Comparison of ENCODE assay signal across 18 cellular contexts in the genomic region with DNA sequence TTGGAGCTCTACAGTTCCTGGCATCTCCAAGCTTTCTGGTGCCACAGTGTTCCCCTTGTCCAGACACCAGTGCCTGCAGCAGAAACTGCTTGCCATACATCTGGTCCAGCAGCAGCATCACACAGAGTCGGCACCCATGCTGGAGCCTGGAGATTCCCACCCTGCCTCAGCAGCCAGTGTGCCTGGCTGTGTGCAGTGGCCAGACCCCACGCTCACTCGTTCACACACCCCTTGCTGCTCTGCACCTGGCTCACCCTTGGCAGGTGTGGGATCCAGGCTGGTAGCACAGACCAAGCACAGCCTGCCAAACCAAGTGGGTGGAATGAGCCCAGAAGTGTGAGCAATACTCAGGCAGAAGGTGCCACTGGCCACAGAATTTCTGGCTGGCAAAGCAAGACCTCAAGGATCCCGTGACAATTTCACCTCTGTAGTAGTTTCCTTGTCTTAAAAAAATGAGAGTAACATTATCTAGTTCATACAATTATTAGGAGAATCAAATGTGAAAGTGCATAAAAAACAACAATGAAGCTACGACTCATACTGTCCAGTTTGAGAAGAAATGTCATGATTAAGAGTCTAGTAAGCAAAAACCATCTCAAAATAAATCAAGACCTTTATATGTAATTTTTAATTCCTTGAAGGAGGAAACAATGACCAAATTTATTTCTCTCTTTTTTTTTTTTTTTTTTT. TPM values are rescaled to one million over a fixed set of nuclear protein-coding genes. Genes with fewer than 3 reads are reported as not detected.
DNase-seq lines count a peak whose midpoint lies in the region; ATAC-seq lines count a peak whose summit lies in the region.
"Had no signal": no experiment of that assay in that cellular context is flagged by ENCODE, and none has a peak within 500 bp of the region (broad histone marks: within the 10 kb centered on the region; RNA-seq: fewer than 3 reads in every experiment).

No MANE protein-coding gene starts in this region.

- no peak overlapping the region for H2BK120ac ChIP-seq in neuronal stem cell (ENCODE audit: low read depth, low read length)

- no peak overlapping the region for H3K4ac ChIP-seq in neuronal stem cell (ENCODE audit: low read length)

- H2AK5ac ChIP-seq in neuronal stem cell (ENCODE audit: low read depth, low read length) = no peak overlapping the region

- no peak overlapping the region for H2BK15ac ChIP-seq in neuronal stem cell (ENCODE audit: low read length)

- no peaks in the 10 kb centered on the region for H3K27me3 Mint-ChIP-seq in T-helper 2 cell treated with Interferon-gamma antibody and Interleukin-4, amounts not matched to agents 5 μg/mL and 100 μg/mL, for 36 hours (ENCODE audit: low read depth)
- H3K27me3 Mint-ChIP-seq in activated naive CD8-positive, alpha-beta T cell = no peaks in the 10 kb centered on the region
- H3K27me3 Mint-ChIP-seq: memory B cell had no signal

- no peak overlapping the region for H4K91ac ChIP-seq in neuronal stem cell (ENCODE audit: low read depth, low read length, poor library complexity)

- H3K79me1 ChIP-seq in neuronal stem cell (ENCODE audit: low read depth, low read length) = no peaks in the 10 kb centered on the region

- no peak for DNase-seq in T-helper 2 cell treated with Interferon-gamma antibody and Interleukin-4, amounts not matched to agents 5 μg/mL and 100 μg/mL, for 36 hours (ENCODE audit: low spot score)
- DNase-seq in T-helper 2 cell = no peak
- DNase-seq in M059J (ENCODE audit: low read depth) = peak; percentile 75
- no peak for DNase-seq in neuronal stem cell (ENCODE audit: low spot score)
- no peak for DNase-seq in 8988T
- DNase-seq: colonic mucosa; DND-41; NCI-H1694; SIG-M5; stimulated activated CD4-positive, alpha-beta T cell treated with anti-CD3 and anti-CD28 coated beads, Interleukin-1b, Interleukin-23, amount 100 ng/mL, for 48 hours; thyroid gland had no signal

- H2BK12ac ChIP-seq in neuronal stem cell (ENCODE audit: low read length) = no peak overlapping the region

- no CpG with 5 or more reads among the region's 5 CpGs for WGBS in neuronal stem cell (ENCODE audit: extremely low coverage in 2 of 2, insufficient read length in 2 of 2, insufficient replicate concordance in 1 of 2), 2 donors

- H3K9me3 ChIP-seq in neuronal stem cell (replicated peaks in 1 of 2; ENCODE audit: control insufficient read depth in 2 of 2, insufficient read depth in 1 of 2, low read depth in 1 of 2, low read length in 2 of 2) = peaks cover 0 to 8% of the 10 kb centered on the region in 2 donors
- H3K9me3 ChIP-seq: ascending aorta, colonic mucosa, thyroid gland had no signal

- peaks cover 4% of the 10 kb centered on the region for H3K9me3 Mint-ChIP-seq in T-helper 2 cell treated with Interferon-gamma antibody and Interleukin-4, amounts not matched to agents 5 μg/mL and 100 μg/mL, for 36 hours
- peaks cover 4% of the 10 kb centered on the region for H3K9me3 Mint-ChIP-seq in activated naive CD8-positive, alpha-beta T cell (ENCODE audit: low read depth)
- H3K9me3 Mint-ChIP-seq: memory B cell had no signal

- no peak overlapping the region for H2BK5ac ChIP-seq in neuronal stem cell (ENCODE audit: low read length)

- H3K4me3 ChIP-seq in neuronal stem cell (ENCODE audit: low read length in 2 of 2) = peak overlapping the region in 1 of 2 donors; percentile 63
- H3K4me3 ChIP-seq: ascending aorta, colonic mucosa, thyroid gland had no signal

- no peak overlapping the region for H3K4me2 ChIP-seq in neuronal stem cell (ENCODE audit: insufficient read depth, low read length, poor library complexity, severe bottlenecking)

- H3K14ac ChIP-seq in neuronal stem cell (ENCODE audit: low read length) = peak overlapping the region; percentile 43

- H4K8ac ChIP-seq in neuronal stem cell (ENCODE audit: low read depth, low read length) = no peak overlapping the region

- H3K4me3 Mint-ChIP-seq in T-helper 2 cell treated with Interferon-gamma antibody and Interleukin-4, amounts not matched to agents 5 μg/mL and 100 μg/mL, for 36 hours = no peak overlapping the region
- peak overlapping the region; percentile 34 for H3K4me3 Mint-ChIP-seq in activated naive CD8-positive, alpha-beta T cell
- H3K4me3 Mint-ChIP-seq: memory B cell had no signal

- no peak overlapping the region for H3K23ac ChIP-seq in neuronal stem cell (ENCODE audit: low read depth, low read length, poor library complexity)

- H3K27ac ChIP-seq in neuronal stem cell (replicated peaks; ENCODE audit: low read length) = no peak overlapping the region
- H3K27ac ChIP-seq: ascending aorta, C4-2B, colonic mucosa, epithelial cell of prostate, thyroid gland had no signal

- H3K27ac Mint-ChIP-seq in T-helper 2 cell treated with Interferon-gamma antibody and Interleukin-4, amounts not matched to agents 5 μg/mL and 100 μg/mL, for 36 hours = peak overlapping the region; percentile 60
- peak overlapping the region; percentile 93 for H3K27ac Mint-ChIP-seq in activated naive CD8-positive, alpha-beta T cell
- H3K27ac Mint-ChIP-seq: memory B cell had no signal

- H3K18ac ChIP-seq in neuronal stem cell (ENCODE audit: low read length) = no peak overlapping the region

- no peaks in the 10 kb centered on the region for H3K27me3 ChIP-seq in neuronal stem cell (ENCODE audit: control insufficient read depth in 3 of 3, insufficient read depth in 3 of 3, low read depth in 1 of 3, low read length in 3 of 3)
- H3K27me3 ChIP-seq: ascending aorta, colonic mucosa, thyroid gland had no signal

- H3K36me3 Mint-ChIP-seq in T-helper 2 cell treated with Interferon-gamma antibody and Interleukin-4, amounts not matched to agents 5 μg/mL and 100 μg/mL, for 36 hours (ENCODE audit: low read depth) = peaks cover 66% of the 10 kb centered on the region
- H3K36me3 Mint-ChIP-seq in activated naive CD8-positive, alpha-beta T cell = peaks cover 18% of the 10 kb centered on the region
- H3K36me3 Mint-ChIP-seq: memory B cell had no signal

- H3K4me1 ChIP-seq in neuronal stem cell (ENCODE audit: control insufficient read depth in 2 of 2, insufficient read depth in 1 of 2, low read depth in 1 of 2, low read length in 2 of 2) = no peaks in the 10 kb centered on the region
- H3K4me1 ChIP-seq: ascending aorta, colonic mucosa had no signal

- H3K9ac ChIP-seq in neuronal stem cell (ENCODE audit: low read depth, low read length, poor library complexity) = peak overlapping the region; percentile 79

- no peaks in the 10 kb centered on the region for H3K36me3 ChIP-seq in neuronal stem cell (replicated peaks in 1 of 2; ENCODE audit: control insufficient read depth in 2 of 2, insufficient read depth in 2 of 2, low read length in 2 of 2)
- H3K36me3 ChIP-seq: ascending aorta, colonic mucosa, thyroid gland had no signal

- H2AFZ ChIP-seq in neuronal stem cell (ENCODE audit: low read length) = no peak overlapping the region

- ATAC-seq in GM21825 (IDR thresholded peaks at IDR 0.05; ENCODE audit: unreplicated experiment) (no peak), GM19395 (IDR thresholded peaks at IDR 0.05; ENCODE audit: unreplicated experiment) (no peak)

- H3K4me1 Mint-ChIP-seq in T-helper 2 cell treated with Interferon-gamma antibody and Interleukin-4, amounts not matched to agents 5 μg/mL and 100 μg/mL, for 36 hours (ENCODE audit: low read depth) = peaks cover 47% of the 10 kb centered on the region
- H3K4me1 Mint-ChIP-seq in activated naive CD8-positive, alpha-beta T cell (ENCODE audit: low read depth) = peaks cover 71% of the 10 kb centered on the region

RNA-seq across cellular contexts. Expression of gene ZBED2, which starts 22.9 kb away (rescaled TPM):
- 0.15 and 0.49 TPM in 2 replicates for total RNA-seq in M059J (2014; rRNA removed; shearing (Covaris generic))
- polyA plus RNA-seq in neuronal stem cell (2013, experiment 1 of 2) = not detected
- not detected for polyA plus RNA-seq in neuronal stem cell (2013, experiment 2 of 2)

RNA-seq across cellular contexts. Expression of gene PLCXD2, which starts 56.4 kb away (rescaled TPM):
- 0.79 and 0.96 TPM in 2 replicates for total RNA-seq in M059J (2014; rRNA removed; shearing (Covaris generic))
- 2.3 TPM for polyA plus RNA-seq in neuronal stem cell (2013, experiment 1 of 2)
- polyA plus RNA-seq in neuronal stem cell (2013, experiment 2 of 2) = 2.4 TPM
